In genomic region chr11:115081972-115082371, GRCh38 we compare ENCODE assay signal across 25 cellular contexts.
A peak's percentile ranks its signal among the peaks of the same experiment; 100 is the strongest.
DNase-seq lines count a peak whose midpoint lies in the region; ATAC-seq lines count a peak whose summit lies in the region.
"Had no signal": no experiment of that assay in that cellular context is flagged by ENCODE, and none has a peak within 500 bp of the region (broad histone marks: within the 10 kb centered on the region; RNA-seq: fewer than 3 reads in every experiment).

No MANE protein-coding gene starts in this region.

- intact Hi-C loops in right cardiac atrium (cut with DNase I), result no loop called here

- no peaks in the 10 kb centered on the region for H3K27me3 ChIP-seq in right cardiac atrium (ENCODE audit: control insufficient read depth, insufficient read depth)
- H3K27me3 ChIP-seq: BE2C, right lobe of liver, vagina had no signal

- WGBS in right cardiac atrium, result 81% methylated on average over 2 of the region's 2 CpGs

- no peak for ATAC-seq in right cardiac atrium
- ATAC-seq: activated naive CD4-positive, alpha-beta T cell treated with anti-CD3 and anti-CD28 coated beads, Interleukin-2, amount 50 U/mL, for 72 hours; HepG2; right lobe of liver had no signal

- DNase-seq in NCI-H526 (lab: John Stamatoyannopoulos, UW) (peak; percentile 32 to 75), NCI-H526 treated with DMSO at 0.1 percent for 48 hours (lab: John Stamatoyannopoulos, UW) (no peak), NCI-H187 (lab: John Stamatoyannopoulos, UW) (peak; percentile 46 to 73), NCI-H345 (lab: John Stamatoyannopoulos, UW) (peak; percentile 84), left kidney (ENCODE audit: low read depth, low spot score) (peak; percentile 26), A172 (ENCODE audit: low spot score) (no peak), right cardiac atrium (no peak)
- DNase-seq in activated CD8-positive, alpha-beta memory T cell treated with anti-CD3 and anti-CD28 coated beads, Interleukin-2, amount 50 U/mL, for 4 hours, result no peak
- DNase-seq: activated B cell treated with CpG ODN at 0.5 μM for 24 hours; aorta; BE2C; Kasumi-1; kidney; NCI-H1436; right lobe of liver; Right ventricle myocardium superior; stimulated activated CD4-positive, alpha-beta T cell treated with anti-CD3 and anti-CD28 coated beads, Interleukin-4, amount 100 ng/mL, for 4 hours; stimulated activated naive CD4-positive, alpha-beta T cell treated with Interleukin-2 at 50 U/mL for 16 hours; SW 1271 had no signal

- no peak overlapping the region for H3K4me3 ChIP-seq in right cardiac atrium (ENCODE audit: low read length)
- H3K4me3 ChIP-seq: lung, right lobe of liver, thoracic aorta, vagina had no signal

- H3K27ac ChIP-seq in right cardiac atrium (ENCODE audit: low read length), result no peak overlapping the region
- H3K27ac ChIP-seq: parathyroid adenoma, right lobe of liver, thoracic aorta, vagina had no signal

- no peaks in the 10 kb centered on the region for H3K4me1 ChIP-seq in right cardiac atrium (ENCODE audit: control insufficient read depth, insufficient read depth, low read length)
- H3K4me1 ChIP-seq: parathyroid adenoma, right lobe of liver, vagina had no signal

- H3K9me3 ChIP-seq in right cardiac atrium (ENCODE audit: control insufficient read depth, low read length), result no peaks in the 10 kb centered on the region
- H3K9me3 ChIP-seq: BE2C, right lobe of liver, thoracic aorta, vagina had no signal

Comparison
In these comparisons a context has a peak if more than half of its experiments do, and no peak if none do; other contexts are left out.
1. DNase-seq: peak in NCI-H526 (2 of 2), NCI-H187 (2 of 2), NCI-H345 (single experiment) and left kidney (single experiment); none in NCI-H526 treated with DMSO at 0.1 percent for 48 hours (single experiment), A172 (single experiment), right cardiac atrium (0 of 3) and activated CD8-positive, alpha-beta memory T cell treated with anti-CD3 and anti-CD28 coated beads, Interleukin-2, amount 50 U/mL, for 4 hours (single experiment).